Comparison of ENCODE assay signal across 8 cellular contexts in genomic region chr19:17306285-17306714, GRCh38. TPM values are rescaled to one million over a fixed set of nuclear protein-coding genes. Genes with fewer than 3 reads are reported as not detected.
A peak's percentile ranks its signal among the peaks of the same experiment; 100 is the strongest.
DNase-seq lines count a peak whose midpoint lies in the region; ATAC-seq and TF ChIP-seq lines count a peak whose summit lies in the region.

No MANE protein-coding gene starts in this region.

- H3K9me3 Mint-ChIP-seq in activated T-cell treated with anti-CD3 and anti-CD28 coated beads, Interleukin-2, amount 50 U/mL, for 24 hours, result no peaks in the 10 kb centered on the region
- no peaks in the 10 kb centered on the region for H3K9me3 Mint-ChIP-seq in activated T-helper 17 cell treated with anti-CD3 and anti-CD28 coated beads, Interleukin-2, amount 50 U/mL, for 72 hours

- H3K36me3 ChIP-seq in testis (ENCODE audit: low read depth, missing control alignments), result no peaks in the 10 kb centered on the region

- no peaks in the 10 kb centered on the region for H3K27me3 Mint-ChIP-seq in activated T-cell treated with anti-CD3 and anti-CD28 coated beads, Interleukin-2, amount 50 U/mL, for 24 hours
- H3K27me3 Mint-ChIP-seq in activated T-helper 17 cell treated with anti-CD3 and anti-CD28 coated beads, Interleukin-2, amount 50 U/mL, for 72 hours, result no peaks in the 10 kb centered on the region

- peaks cover 52% of the 10 kb centered on the region for H3K4me1 Mint-ChIP-seq in activated T-cell treated with anti-CD3 and anti-CD28 coated beads, Interleukin-2, amount 50 U/mL, for 24 hours (ENCODE audit: low read depth)
- peaks cover 15% of the 10 kb centered on the region for H3K4me1 Mint-ChIP-seq in activated T-helper 17 cell treated with anti-CD3 and anti-CD28 coated beads, Interleukin-2, amount 50 U/mL, for 72 hours

- H3K36me3 Mint-ChIP-seq in activated T-cell treated with anti-CD3 and anti-CD28 coated beads, Interleukin-2, amount 50 U/mL, for 24 hours (ENCODE audit: low read depth), result peaks cover 24% of the 10 kb centered on the region
- peaks cover 7% of the 10 kb centered on the region for H3K36me3 Mint-ChIP-seq in activated T-helper 17 cell treated with anti-CD3 and anti-CD28 coated beads, Interleukin-2, amount 50 U/mL, for 72 hours (ENCODE audit: low read depth)

- no peak for DNase-seq in activated T-cell treated with anti-CD3 and anti-CD28 coated beads, Interleukin-2, amount 50 U/mL, for 24 hours
- no peak for DNase-seq in activated T-cell treated with anti-CD3 and anti-CD28 coated beads, Interleukin-2, amount 50 U/mL, for 1 hour
- DNase-seq in kidney tubule cell (ENCODE audit: low spot score), result peak; percentile 6
- no peak for DNase-seq in testis
- DNase-seq in iPS-NIHi7 (ENCODE audit: extremely low spot score), result no peak
- no peak for DNase-seq in NOMO-1 treated with DMSO at 0.1 percent for 48 hours (lab: John Stamatoyannopoulos, UW; ENCODE audit: unreplicated experiment)
- no peak for DNase-seq in NAMALWA (ENCODE audit: low spot score)

- TF ChIP-seq POLR2A in testis (IDR thresholded peaks at IDR 0.05), result no peak

- peak overlapping the region; percentile 81 to 84 for H3K27ac ChIP-seq in testis

- no peak for ATAC-seq in activated T-helper 17 cell treated with anti-CD3 and anti-CD28 coated beads, Interleukin-2, amount 50 U/mL, for 72 hours (replicated peaks)

- intact Hi-C loops in testis (cut with DNase I; ENCODE audit: low total_unique reads), result no loop called here

- TF ChIP-seq CTCF in testis (IDR thresholded peaks at IDR 0.05), result no peak

- H3K4me3 Mint-ChIP-seq in activated T-cell treated with anti-CD3 and anti-CD28 coated beads, Interleukin-2, amount 50 U/mL, for 24 hours, result peak overlapping the region; percentile 94
- peak overlapping the region; percentile 86 for H3K4me3 Mint-ChIP-seq in activated T-helper 17 cell treated with anti-CD3 and anti-CD28 coated beads, Interleukin-2, amount 50 U/mL, for 72 hours

- H3K4me3 ChIP-seq in testis, result peak overlapping the region; percentile 67 to 77

- H3K4me1 ChIP-seq in testis, result peaks cover 42% of the 10 kb centered on the region

- H3K27ac Mint-ChIP-seq in activated T-cell treated with anti-CD3 and anti-CD28 coated beads, Interleukin-2, amount 50 U/mL, for 24 hours, result peak overlapping the region; percentile 94
- H3K27ac Mint-ChIP-seq in activated T-helper 17 cell treated with anti-CD3 and anti-CD28 coated beads, Interleukin-2, amount 50 U/mL, for 72 hours, result peak overlapping the region; percentile 85

- H3K9me3 ChIP-seq in testis, result no peaks in the 10 kb centered on the region

- H3K27me3 ChIP-seq in testis, result no peaks in the 10 kb centered on the region

- 5% methylated on average over 28 of the region's 28 CpGs for WGBS in testis, 2 donors

RNA-seq across cellular contexts. Expression of gene MRPL34, which starts 0.6 kb away (rescaled TPM):
- total RNA-seq in activated T-helper 17 cell treated with anti-CD3 and anti-CD28 coated beads, Interleukin-2, amount 50 U/mL, for 72 hours, result 10 to 100 TPM; 56.2 to 95.9 TPM
- 100 to 1,000 TPM; 180 to 206 TPM for total RNA-seq in testis
- 126 TPM for polyA plus RNA-seq in testis (ENCODE audit: insufficient read depth, low read depth, low replicate concordance)

RNA-seq across cellular contexts. Expression of gene DDA1, which starts 3.1 kb away (rescaled TPM):
- total RNA-seq in activated T-helper 17 cell treated with anti-CD3 and anti-CD28 coated beads, Interleukin-2, amount 50 U/mL, for 72 hours, result 10 to 100 TPM; 27.8 to 45.8 TPM
- total RNA-seq in testis, result 10 to 100 TPM; 46.4 to 55.5 TPM
- polyA plus RNA-seq in testis (ENCODE audit: insufficient read depth, low read depth, low replicate concordance), result 123 TPM

RNA-seq across cellular contexts. Expression of gene ABHD8, which starts 3.1 kb away (rescaled TPM):
- 1 to 10 TPM; 8.0 to 8.5 TPM for total RNA-seq in activated T-helper 17 cell treated with anti-CD3 and anti-CD28 coated beads, Interleukin-2, amount 50 U/mL, for 72 hours
- 10 to 100 TPM; 27.1 to 49.1 TPM for total RNA-seq in testis
- polyA plus RNA-seq in testis (ENCODE audit: insufficient read depth, low read depth, low replicate concordance), result 70.7 TPM

RNA-seq across cellular contexts. Expression of gene ANKLE1, which starts 24.6 kb away (rescaled TPM):
- 10 to 100 TPM in 1 of 2 donors, 1 to 10 TPM in 1; 4.4 to 11.6 TPM for total RNA-seq in activated T-helper 17 cell treated with anti-CD3 and anti-CD28 coated beads, Interleukin-2, amount 50 U/mL, for 72 hours
- total RNA-seq in testis, result 1 to 10 TPM; 3.1 to 5.3 TPM
- 0.45 TPM for polyA plus RNA-seq in testis (ENCODE audit: insufficient read depth, low read depth, low replicate concordance)

RNA-seq across cellular contexts. Expression of gene ANO8, which starts 28.4 kb away (rescaled TPM):
- 1 to 10 TPM; 3.6 to 3.9 TPM for total RNA-seq in activated T-helper 17 cell treated with anti-CD3 and anti-CD28 coated beads, Interleukin-2, amount 50 U/mL, for 72 hours
- total RNA-seq in testis, result 10 to 100 TPM; 17.5 to 19.2 TPM
- 4.5 TPM for polyA plus RNA-seq in testis (ENCODE audit: insufficient read depth, low read depth, low replicate concordance)
